23 cellular contexts compared by ENCODE assay signal in genomic region chr3:37544105-37544504, GRCh38.
"Had no signal": no experiment of that assay in that cellular context is flagged by ENCODE, and none has a peak within 500 bp of the region (broad histone marks: within the 10 kb centered on the region; RNA-seq: fewer than 3 reads in every experiment).

No MANE protein-coding gene starts in this region.

- DNase-seq: activated CD4-positive, alpha-beta memory T cell treated with anti-CD3 and anti-CD28 coated beads, Interleukin-2, amount 10 ng/mL, durations not matched to agents 7 days and 5 days; activated CD4-positive, alpha-beta T cell treated with anti-CD3 and anti-CD28 coated beads for 36 hours; activated CD4-positive, alpha-beta T cell treated with anti-CD3 and anti-CD28 coated beads, Interleukin-2, amount 50 U/mL, for 1 hour; activated gamma-delta T cell treated with Interleukin-2 at 50 U/mL for 16 hours; activated naive CD4-positive, alpha-beta T cell treated with anti-CD3 and anti-CD28 coated beads, Interleukin-2, amount 10 ng/mL, durations not matched to agents 7 days and 5 days; activated naive CD8-positive, alpha-beta T cell treated with anti-CD3 and anti-CD28 coated beads for 36 hours; activated T-cell treated with anti-CD3 and anti-CD28 coated beads, Interleukin-2, amount 50 U/mL, for 72 hours; brain microvascular endothelial cell; MV-4-11; NCI-H1092 treated with DMSO at 0.1 percent for 48 hours; NCI-H1417 treated with DMSO at 0.1 percent for 48 hours; NCI-H2029; NCI-H510A; NCI-H526 treated with DMSO at 0.1 percent for 48 hours; RPMI8226; T-helper 17 cell; T-helper 9 cell had no signal

- H3K27ac ChIP-seq: brain microvascular endothelial cell, cardiac muscle cell, SJSA1 had no signal

- H3K4me1 ChIP-seq: SJSA1 had no signal

- H3K36me3 ChIP-seq: brain microvascular endothelial cell, cardiac muscle cell, MG63, SJSA1 had no signal

- FAIRE-seq: TTC549 had no signal

- H3K9me3 ChIP-seq: MG63, SJSA1 had no signal

- H3K4me3 ChIP-seq: cardiac muscle cell, MG63, SJSA1 had no signal

- H3K27me3 ChIP-seq: brain microvascular endothelial cell, cardiac muscle cell, MG63, SJSA1 had no signal

- ATAC-seq: activated CD4-positive, alpha-beta T cell treated with anti-CD3 and anti-CD28 coated beads for 36 hours; activated T-cell treated with anti-CD3 and anti-CD28 coated beads, Interleukin-2, amount 50 U/mL, for 72 hours; Panc1; Right ventricle myocardium inferior; T-helper 17 cell had no signal
